ENCODE assay signal across 16 cellular contexts in the genomic region with DNA sequence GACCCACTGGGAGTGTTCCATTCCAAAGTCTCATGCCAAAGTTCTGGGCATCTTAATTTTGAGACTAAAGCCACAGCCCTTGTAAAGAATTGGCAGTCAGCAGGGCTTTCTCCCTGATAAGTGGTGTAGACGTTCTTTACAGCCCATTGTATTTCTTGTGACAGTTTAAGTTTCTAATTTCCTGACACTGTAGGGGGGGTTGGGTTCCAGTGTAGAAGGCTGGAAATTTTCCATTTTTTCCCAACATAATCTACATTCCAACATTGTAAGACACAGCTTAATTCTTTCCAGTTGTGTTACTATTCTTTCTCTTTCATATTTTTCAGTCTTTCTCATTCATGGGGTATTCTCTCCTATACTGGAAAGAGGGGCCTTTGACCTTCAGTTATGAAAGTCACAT.
DNase-seq lines count a peak whose midpoint lies in the region; TF ChIP-seq lines count a peak whose summit lies in the region.
"Had no signal": no experiment of that assay in that cellular context is flagged by ENCODE, and none has a peak within 500 bp of the region (broad histone marks: within the 10 kb centered on the region; RNA-seq: fewer than 3 reads in every experiment).

No MANE protein-coding gene starts in this region.

- H4K5ac ChIP-seq in mesendoderm (ENCODE audit: low read length): no peak overlapping the region

- peak overlapping the region; percentile 89 for H2BK5ac ChIP-seq in mesendoderm (ENCODE audit: low read length)

- H2BK120ac ChIP-seq in mesendoderm (ENCODE audit: low read depth, low read length): no peak overlapping the region

- H3K4ac ChIP-seq in mesendoderm (ENCODE audit: low read depth, low read length): no peak overlapping the region

- H3K4me1 ChIP-seq in mesendoderm (ENCODE audit: control insufficient read depth, low read depth, low read length): peaks cover 9% of the 10 kb centered on the region
- H3K4me1 ChIP-seq: breast epithelium had no signal

- no peak overlapping the region for H2AK5ac ChIP-seq in mesendoderm (ENCODE audit: low read length)

- H2BK15ac ChIP-seq in mesendoderm (replicated peaks; ENCODE audit: low read depth): no peak overlapping the region

- no peak overlapping the region for H3K56ac ChIP-seq in mesendoderm (ENCODE audit: low read length)

- H3K79me2 ChIP-seq in mesendoderm (ENCODE audit: control insufficient read depth, insufficient read depth, low read length): no peaks in the 10 kb centered on the region

- no peak for TF ChIP-seq CTCF in brain microvascular endothelial cell (IDR thresholded peaks at IDR 0.05; ENCODE audit: low read depth, low read length, missing control alignments)

- no peak overlapping the region for H3K4me2 ChIP-seq in mesendoderm (ENCODE audit: low read length)
- H3K4me2 ChIP-seq: KMS-11 had no signal

- peak overlapping the region; percentile 90 for H3K18ac ChIP-seq in mesendoderm (ENCODE audit: low read length)

- H3K36me3 ChIP-seq in brain microvascular endothelial cell (replicated peaks) (no peaks in the 10 kb centered on the region), mesendoderm (ENCODE audit: control insufficient read depth, insufficient read depth, low read length) (no peaks in the 10 kb centered on the region)
- H3K36me3 ChIP-seq: breast epithelium, esophagus muscularis mucosa, neutrophil had no signal

- H3K27me3 ChIP-seq in brain microvascular endothelial cell (replicated peaks): no peaks in the 10 kb centered on the region
- no peaks in the 10 kb centered on the region for H3K27me3 ChIP-seq in mesendoderm (ENCODE audit: insufficient read depth, low read length, poor library complexity)
- H3K27me3 ChIP-seq: breast epithelium, esophagus muscularis mucosa, neutrophil had no signal

- WGBS in mesendoderm (ENCODE audit: extremely low coverage, insufficient coverage, low lambda C conversion rate): no CpG with 5 or more reads among the region's 1 CpG

- no peak overlapping the region for H3K9ac ChIP-seq in mesendoderm (ENCODE audit: low read length)
- H3K9ac ChIP-seq: KMS-11 had no signal

- H3K27ac ChIP-seq in brain microvascular endothelial cell (peak overlapping the region; percentile 59), mesendoderm (ENCODE audit: low read depth, low read length) (peak overlapping the region; percentile 51)
- H3K27ac ChIP-seq: esophagus muscularis mucosa, KMS-11, neutrophil had no signal

- no peak overlapping the region for H3K23ac ChIP-seq in mesendoderm (ENCODE audit: low read length)

- in situ Hi-C loops in brain microvascular endothelial cell (cut with HindIII; ENCODE audit: low pct_ligation_motif_present, low sequenced_read_pairs): no loop called here

- DNase-seq in AG08395 (ENCODE audit: low spot score): peak; percentile 60
- DNase-seq in HCEC 1CT: peak; percentile 10
- no peak for DNase-seq in brain microvascular endothelial cell
- no peak for DNase-seq in mesendoderm
- DNase-seq in iPS-NIHi11 (ENCODE audit: low spot score): no peak
- DNase-seq in germinal center (ENCODE audit: low spot score): no peak
- no peak for DNase-seq in NCI-H510A treated with DMSO at 0.1 percent for 48 hours (lab: John Stamatoyannopoulos, UW)
- DNase-seq in NCI-H748 treated with DMSO at 0.1 percent for 48 hours (lab: John Stamatoyannopoulos, UW): no peak
- DNase-seq: activated naive CD4-positive, alpha-beta T cell treated with Interleukin-2 at 50 U/mL for 16 hours; hypothalamus; NCI-H2171 treated with DMSO at 0.1 percent for 48 hours; retina had no signal

- no peaks in the 10 kb centered on the region for H3K79me1 ChIP-seq in mesendoderm (ENCODE audit: low read length)

- no peak overlapping the region for H4K8ac ChIP-seq in mesendoderm (ENCODE audit: low read depth, low read length)

- no peak overlapping the region for H3K4me3 ChIP-seq in brain microvascular endothelial cell (ENCODE audit: low read depth, low read length)
- H3K4me3 ChIP-seq in mesendoderm (ENCODE audit: low read length): no peak overlapping the region
- H3K4me3 ChIP-seq: breast epithelium, esophagus muscularis mucosa had no signal

Comparison
In these comparisons a context has a peak if more than half of its experiments do, and no peak if none do; other contexts are left out.
1. DNase-seq: peak in AG08395 (single experiment) and HCEC 1CT (single experiment); none in brain microvascular endothelial cell (single experiment), mesendoderm (single experiment), iPS-NIHi11 (single experiment), germinal center (single experiment), NCI-H510A treated with DMSO at 0.1 percent for 48 hours (single experiment) and NCI-H748 treated with DMSO at 0.1 percent for 48 hours (single experiment).